ENCODE assay signal across 28 cellular contexts in genomic region chr4:184929476-184929875, GRCh38.
"Had no signal": no experiment of that assay in that cellular context is flagged by ENCODE, and none has a peak within 500 bp of the region (broad histone marks: within the 10 kb centered on the region; RNA-seq: fewer than 3 reads in every experiment).

No MANE protein-coding gene starts in this region.

- H3K4me3 ChIP-seq: stomach, suprapubic skin, testis, thoracic aorta, thyroid gland, tibial artery, tibial nerve, transverse colon, upper lobe of left lung, upper lobe of right lung, uterus, vagina had no signal

- H3K27ac ChIP-seq: stomach, suprapubic skin, testis, thoracic aorta, thyroid gland, tibial artery, tibial nerve, transverse colon, upper lobe of left lung, upper lobe of right lung, uterus, vagina had no signal

- H3K36me3 ChIP-seq: stomach, suprapubic skin, thoracic aorta, thyroid gland, tibial artery, tibial nerve, transverse colon, upper lobe of left lung, upper lobe of right lung, uterus, vagina had no signal

- H3K27ac Mint-ChIP-seq: stimulated activated effector memory CD8-positive, alpha-beta T cell treated with anti-CD3 and anti-CD28 coated beads, Interleukin-12 subunit alpha, Interleukin-12 subunit beta, amount 100 ng/mL, for 72 hours; stimulated activated memory B cell treated with anti-CD40 and anti-IgM and Interleukin-4, amounts not matched to agents 10 μg/mL and 1 μg/mL and 100 μg/mL, for 72 hours; stimulated activated naive B cell treated with anti-CD40 and anti-IgM and Interleukin-4, amounts not matched to agents 10 μg/mL and 1 μg/mL and 100 μg/mL, for 72 hours; stimulated activated naive CD8-positive, alpha-beta T cell treated with anti-CD3 and anti-CD28 coated beads, Interleukin-15, amount 100 ng/mL, for 72 hours; stimulated activated naive CD8-positive, alpha-beta T cell treated with anti-CD3 and anti-CD28 coated beads, Interleukin-15, Interleukin-2, amounts not matched to agents 100 ng/mL and 50 ng/mL, for 24 hours; type B pancreatic cell had no signal

- H3K9me3 ChIP-seq: suprapubic skin, testis, thoracic aorta, thyroid gland, tibial artery, upper lobe of right lung, uterus, vagina had no signal

- H3K4me1 Mint-ChIP-seq: stimulated activated effector memory CD8-positive, alpha-beta T cell treated with anti-CD3 and anti-CD28 coated beads, Interleukin-12 subunit alpha, Interleukin-12 subunit beta, amount 100 ng/mL, for 72 hours; stimulated activated naive CD8-positive, alpha-beta T cell treated with anti-CD3 and anti-CD28 coated beads, Interleukin-15, amount 100 ng/mL, for 72 hours had no signal

- H3K36me3 Mint-ChIP-seq: stimulated activated effector memory CD8-positive, alpha-beta T cell treated with anti-CD3 and anti-CD28 coated beads, Interleukin-12 subunit alpha, Interleukin-12 subunit beta, amount 100 ng/mL, for 72 hours; stimulated activated naive B cell treated with anti-CD40 and anti-IgM and Interleukin-4, amounts not matched to agents 10 μg/mL and 1 μg/mL and 100 μg/mL, for 72 hours; type B pancreatic cell had no signal

- DNase-seq: stimulated activated CD4-positive, alpha-beta T cell treated with anti-CD3 and anti-CD28 coated beads, Interleukin-2, amount 100 ng/mL, for 48 hours; stimulated activated CD4-positive, alpha-beta T cell treated with anti-CD3 and anti-CD28 coated beads, Interleukin-4, amount 100 ng/mL, for 1 hour; stimulated activated CD4-positive, alpha-beta T cell treated with anti-CD3 and anti-CD28 coated beads, Interleukin-4, amount 100 ng/mL, for 24 hours; stimulated activated CD4-positive, alpha-beta T cell treated with anti-CD3 and anti-CD28 coated beads, Interleukin-4, amount 100 ng/mL, for 4 hours; stimulated activated CD8-positive, alpha-beta memory T cell treated with anti-CD3 and anti-CD28 coated beads, Interleukin-4, amount 100 ng/mL, for 48 hours; stimulated activated naive B cell treated with anti-CD40 and anti-IgM and Interleukin-4, amounts not matched to agents 10 μg/mL and 1 μg/mL and 100 μg/mL, for 72 hours; stimulated activated naive CD4-positive, alpha-beta T cell; stimulated activated naive CD4-positive, alpha-beta T cell treated with Interleukin-2 at 50 U/mL for 16 hours; stimulated activated naive CD8-positive, alpha-beta T cell treated with anti-CD3 and anti-CD28 coated beads, Interleukin-15, amount 100 ng/mL, for 72 hours; stimulated activated naive CD8-positive, alpha-beta T cell treated with anti-CD3 and anti-CD28 coated beads, Interleukin-15, Interleukin-2, amounts not matched to agents 100 U/mL and 50 U/mL, for 24 hours; stomach; substantia nigra; testis; thyroid gland; tibial artery; transverse colon; trophoblast cell; upper lobe of left lung; upper lobe of right lung; uterus had no signal

- H3K4me3 Mint-ChIP-seq: stimulated activated effector memory CD8-positive, alpha-beta T cell treated with anti-CD3 and anti-CD28 coated beads, Interleukin-12 subunit alpha, Interleukin-12 subunit beta, amount 100 ng/mL, for 72 hours; stimulated activated memory B cell treated with anti-CD40 and anti-IgM and Interleukin-4, amounts not matched to agents 10 μg/mL and 1 μg/mL and 100 μg/mL, for 72 hours; stimulated activated naive B cell treated with anti-CD40 and anti-IgM and Interleukin-4, amounts not matched to agents 10 μg/mL and 1 μg/mL and 100 μg/mL, for 72 hours; stimulated activated naive CD8-positive, alpha-beta T cell treated with anti-CD3 and anti-CD28 coated beads, Interleukin-15, amount 100 ng/mL, for 72 hours; stimulated activated naive CD8-positive, alpha-beta T cell treated with anti-CD3 and anti-CD28 coated beads, Interleukin-15, Interleukin-2, amounts not matched to agents 100 ng/mL and 50 ng/mL, for 24 hours; type B pancreatic cell had no signal

- H3K27me3 ChIP-seq: stomach, testis, thyroid gland, tibial nerve, transverse colon, upper lobe of left lung, uterus, vagina had no signal

- H3K4me1 ChIP-seq: stomach, suprapubic skin, testis, thyroid gland, tibial artery, tibial nerve, upper lobe of left lung, upper lobe of right lung, uterus, vagina had no signal

- H3K27me3 Mint-ChIP-seq: stimulated activated memory B cell treated with anti-CD40 and anti-IgM and Interleukin-4, amounts not matched to agents 10 μg/mL and 1 μg/mL and 100 μg/mL, for 72 hours; stimulated activated naive CD8-positive, alpha-beta T cell treated with anti-CD3 and anti-CD28 coated beads, Interleukin-15, amount 100 ng/mL, for 72 hours; type B pancreatic cell had no signal
